ENCODE assay signal across 9 cellular contexts in genomic region chr5:140041492-140042421, GRCh38. TPM values are rescaled to one million over a fixed set of nuclear protein-coding genes. Genes with fewer than 3 reads are reported as not detected.
DNase-seq lines count a peak whose midpoint lies in the region; ATAC-seq, FAIRE-seq and TF ChIP-seq lines count a peak whose summit lies in the region.
"Had no signal": no experiment of that assay in that cellular context is flagged by ENCODE, and none has a peak within 500 bp of the region (broad histone marks: within the 10 kb centered on the region; RNA-seq: fewer than 3 reads in every experiment).

No MANE protein-coding gene starts in this region.

- H3K9ac ChIP-seq in endodermal cell (ENCODE audit: extremely low read depth, low read length, poor library complexity, severe bottlenecking) = no peak overlapping the region

- H3K27ac Mint-ChIP-seq in endodermal cell = no peak overlapping the region

- no peak for TF ChIP-seq CTCF in endodermal cell (conservative IDR thresholded peaks at IDR 0.05)

- no peak overlapping the region for H3K27ac ChIP-seq in endodermal cell (ENCODE audit: low read depth, low read length)
- H3K27ac ChIP-seq in thymus (ENCODE audit: low read depth) = no peak overlapping the region
- H3K27ac ChIP-seq: HL-60 had no signal

- peak overlapping the region; percentile 74 for H3K4me3 ChIP-seq in endodermal cell (ENCODE audit: low read length)
- H3K4me3 ChIP-seq in thymus (ENCODE audit: low read length) = peak overlapping the region; percentile 43

- peak; percentile 75 for DNase-seq in AG20443 (ENCODE audit: low spot score)
- no peak for DNase-seq in GM19239 (ENCODE audit: insufficient read length, low spot score)
- DNase-seq in SK-N-DZ (ENCODE audit: low spot score) = peak; percentile 26
- peak; percentile 66 for DNase-seq in endodermal cell
- peak; percentile 65 to 76 for DNase-seq in lung microvascular endothelial cell (ENCODE audit: low read depth in 2 of 2)
- no peak for DNase-seq in NCI-H510A treated with DMSO at 0.1 percent for 48 hours (lab: John Stamatoyannopoulos, UW)

- H3K9me3 Mint-ChIP-seq in endodermal cell = no peaks in the 10 kb centered on the region

- H3K4me1 ChIP-seq in endodermal cell (ENCODE audit: control insufficient read depth, insufficient read depth, low read length) (peaks cover 8% of the 10 kb centered on the region), thymus (ENCODE audit: control insufficient read depth, insufficient read depth, low read length) (peaks cover 11% of the 10 kb centered on the region)

- peaks cover 51% of the 10 kb centered on the region for H3K4me1 Mint-ChIP-seq in endodermal cell

- 12 to 23% methylated on average over 13 to 28 of the region's 35 CpGs for WGBS in endodermal cell (ENCODE audit: insufficient coverage in 1 of 2, insufficient read length in 1 of 2), 2 experiments
- WGBS in thymus = 10% methylated on average over 35 of the region's 35 CpGs

- no peak for ATAC-seq in GM19023 (IDR thresholded peaks at IDR 0.05; ENCODE audit: unreplicated experiment)

- H3K9me3 ChIP-seq in endodermal cell (ENCODE audit: control insufficient read depth, low read length) = no peaks in the 10 kb centered on the region
- no peaks in the 10 kb centered on the region for H3K9me3 ChIP-seq in thymus (ENCODE audit: control insufficient read depth)

- H3K36me3 Mint-ChIP-seq in endodermal cell (ENCODE audit: low read depth) = no peaks in the 10 kb centered on the region

- no peaks in the 10 kb centered on the region for H3K36me3 ChIP-seq in endodermal cell (ENCODE audit: control insufficient read depth, insufficient read depth, low read length)
- no peaks in the 10 kb centered on the region for H3K36me3 ChIP-seq in thymus (ENCODE audit: control insufficient read depth, insufficient read depth)

- peak; percentile 42 for FAIRE-seq in GM19239 (lab: Jason Lieb, UNC)

- H3K27me3 ChIP-seq in endodermal cell (ENCODE audit: control insufficient read depth, insufficient read depth, low read length, poor library complexity, severe bottlenecking) (peaks cover 44% of the 10 kb centered on the region), thymus (ENCODE audit: control insufficient read depth, insufficient read depth) (peaks cover 45% of the 10 kb centered on the region)

- peaks cover 64% of the 10 kb centered on the region for H3K27me3 Mint-ChIP-seq in endodermal cell (ENCODE audit: insufficient read depth)

- peak overlapping the region; percentile 62 for H3K4me3 Mint-ChIP-seq in endodermal cell

RNA-seq across cellular contexts. Expression of gene NRG2, which starts 1.3 kb away (rescaled TPM):
- 0.05 and 0.06 TPM in 2 replicates for polyA plus RNA-seq in SK-N-DZ (2014; cell fraction: cytosol; rRNA removed)
- 0.14 and 0.21 TPM in 2 replicates for polyA plus RNA-seq in SK-N-DZ (2014; cell fraction: nucleus; rRNA removed)
- total RNA-seq in endodermal cell (10 to 100 TPM; 10.8 to 12.5 TPM), lung microvascular endothelial cell (0.20 and 0.44 TPM in 2 replicates)
- polyA plus RNA-seq in endodermal cell (2013, experiment 1 of 2) = 1.6 TPM
- 1.1 TPM for polyA plus RNA-seq in endodermal cell (2013, experiment 2 of 2)
- 0.96 TPM for polyA plus RNA-seq in thymus

Comparison
In these comparisons a context has a peak if more than half of its experiments do, and no peak if none do; other contexts are left out.
1. DNase-seq: peak in AG20443 (single experiment), SK-N-DZ (single experiment), endodermal cell (single experiment) and lung microvascular endothelial cell (2 of 2); none in GM19239 (single experiment) and NCI-H510A treated with DMSO at 0.1 percent for 48 hours (single experiment).